In the genomic region with DNA sequence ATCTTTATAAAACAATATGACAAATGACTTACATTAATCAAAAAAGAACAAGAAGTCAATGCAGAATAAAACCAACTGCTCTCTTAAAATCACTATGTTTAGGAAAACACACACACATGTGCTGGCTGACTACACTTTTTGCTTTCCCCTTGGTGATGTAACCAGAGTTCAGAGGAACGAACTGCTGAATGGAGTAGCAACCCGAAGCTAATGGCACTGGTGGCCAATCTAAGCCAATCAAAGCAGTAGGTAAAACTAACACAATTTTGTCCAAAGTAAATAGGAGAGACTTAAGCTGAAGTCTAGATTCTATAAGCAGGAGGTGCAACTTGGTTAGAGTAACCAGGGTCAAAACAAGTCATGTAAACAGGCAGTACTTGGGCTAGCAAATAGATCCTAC, we compare ENCODE assay signal across 27 cellular contexts.
"Had no signal": no experiment of that assay in that cellular context is flagged by ENCODE, and none has a peak within 500 bp of the region (broad histone marks: within the 10 kb centered on the region; RNA-seq: fewer than 3 reads in every experiment).

No MANE protein-coding gene starts in this region.

- H3K4me1 ChIP-seq: SJSA1 had no signal

- H3K36me3 ChIP-seq: cardiac muscle cell, SJSA1 had no signal

- H3K9me3 Mint-ChIP-seq: activated B cell treated with CpG ODN at 0.5 μM for 24 hours; activated CD4-positive, alpha-beta T cell treated with anti-CD3 and anti-CD28 coated beads, Interleukin-2, amount 10 ng/mL, durations not matched to agents 24 days and 14 days; activated T-helper 17 cell treated with anti-CD3 and anti-CD28 coated beads, Interleukin-2, amount 50 U/mL, for 72 hours had no signal

- H3K9me3 ChIP-seq: SJSA1 had no signal

- H3K27me3 ChIP-seq: cardiac muscle cell, SJSA1 had no signal

- ATAC-seq: activated T-helper 17 cell treated with anti-CD3 and anti-CD28 coated beads, Interleukin-2, amount 50 U/mL, for 72 hours; SK-N-SH treated with all-trans-retinoic acid at 6 μM for 48 hours had no signal

- H3K4me3 Mint-ChIP-seq: activated B cell treated with CpG ODN at 0.5 μM for 24 hours; activated CD4-positive, alpha-beta T cell treated with anti-CD3 and anti-CD28 coated beads, Interleukin-2, amount 10 ng/mL, durations not matched to agents 24 days and 14 days; activated naive CD4-positive, alpha-beta T cell treated with anti-CD3 and anti-CD28 coated beads, Interleukin-2, amount 10 ng/mL, durations not matched to agents 7 days and 5 days; activated naive CD8-positive, alpha-beta T cell treated with anti-CD3 and anti-CD28 coated beads for 36 hours; activated T-helper 17 cell treated with anti-CD3 and anti-CD28 coated beads, Interleukin-2, amount 50 U/mL, for 72 hours; brain had no signal

- H3K27me3 Mint-ChIP-seq: activated B cell treated with CpG ODN at 0.5 μM for 24 hours; activated CD4-positive, alpha-beta T cell treated with anti-CD3 and anti-CD28 coated beads, Interleukin-2, amount 10 ng/mL, durations not matched to agents 24 days and 14 days; activated naive CD4-positive, alpha-beta T cell treated with anti-CD3 and anti-CD28 coated beads, Interleukin-2, amount 10 ng/mL, durations not matched to agents 7 days and 5 days; activated naive CD8-positive, alpha-beta T cell treated with anti-CD3 and anti-CD28 coated beads for 36 hours; activated T-helper 17 cell treated with anti-CD3 and anti-CD28 coated beads, Interleukin-2, amount 50 U/mL, for 72 hours; brain had no signal

- H3K4me3 ChIP-seq: cardiac muscle cell, SJSA1 had no signal

- H3K27ac Mint-ChIP-seq: activated B cell treated with CpG ODN at 0.5 μM for 24 hours; activated CD4-positive, alpha-beta T cell treated with anti-CD3 and anti-CD28 coated beads, Interleukin-2, amount 10 ng/mL, durations not matched to agents 24 days and 14 days; activated naive CD4-positive, alpha-beta T cell treated with anti-CD3 and anti-CD28 coated beads, Interleukin-2, amount 10 ng/mL, durations not matched to agents 7 days and 5 days; activated naive CD8-positive, alpha-beta T cell treated with anti-CD3 and anti-CD28 coated beads for 36 hours; activated T-helper 17 cell treated with anti-CD3 and anti-CD28 coated beads, Interleukin-2, amount 50 U/mL, for 72 hours had no signal

- H3K36me3 Mint-ChIP-seq: activated naive CD8-positive, alpha-beta T cell treated with anti-CD3 and anti-CD28 coated beads for 36 hours had no signal

- H3K27ac ChIP-seq: cardiac muscle cell, SJSA1 had no signal

- H3K4me1 Mint-ChIP-seq: activated B cell treated with CpG ODN at 0.5 μM for 24 hours; activated CD4-positive, alpha-beta T cell treated with anti-CD3 and anti-CD28 coated beads, Interleukin-2, amount 10 ng/mL, durations not matched to agents 24 days and 14 days; activated naive CD4-positive, alpha-beta T cell treated with anti-CD3 and anti-CD28 coated beads, Interleukin-2, amount 10 ng/mL, durations not matched to agents 7 days and 5 days; activated naive CD8-positive, alpha-beta T cell treated with anti-CD3 and anti-CD28 coated beads for 36 hours; activated T-helper 17 cell treated with anti-CD3 and anti-CD28 coated beads, Interleukin-2, amount 50 U/mL, for 72 hours; brain had no signal

- DNase-seq: activated B cell treated with CpG ODN at 0.5 μM for 24 hours; activated CD4-positive, alpha-beta T cell treated with anti-CD3 and anti-CD28 coated beads for 1 hour; activated CD4-positive, alpha-beta T cell treated with anti-CD3 and anti-CD28 coated beads, Interleukin-2, amount 10 ng/mL, durations not matched to agents 24 days and 14 days; activated CD4-positive, alpha-beta T cell treated with anti-CD3 and anti-CD28 coated beads, Interleukin-2, amount 50 U/mL, for 48 hours; activated gamma-delta T cell treated with Interleukin-2 at 50 U/mL for 16 hours; activated naive CD4-positive, alpha-beta T cell treated with anti-CD3 and anti-CD28 coated beads, Interleukin-2, amount 10 ng/mL, durations not matched to agents 7 days and 5 days; activated naive CD8-positive, alpha-beta T cell treated with anti-CD3 and anti-CD28 coated beads for 36 hours; activated T-cell treated with anti-CD3 and anti-CD28 coated beads for 4 hours; activated T-cell treated with anti-CD3 and anti-CD28 coated beads, Interleukin-2, amount 50 U/mL, for 48 hours; Kasumi-1; KBM-7; NCI-H1092; NCI-H1417 treated with DMSO at 0.1 percent for 48 hours; NCI-H1694; NCI-H2029; NCI-H2107; NCI-H345; NCI-H510A; NCI-H526 treated with DMSO at 0.1 percent for 48 hours; SHP77; SW 1271; T-helper 9 cell had no signal
